30 cellular contexts compared by ENCODE assay signal in the genomic region with DNA sequence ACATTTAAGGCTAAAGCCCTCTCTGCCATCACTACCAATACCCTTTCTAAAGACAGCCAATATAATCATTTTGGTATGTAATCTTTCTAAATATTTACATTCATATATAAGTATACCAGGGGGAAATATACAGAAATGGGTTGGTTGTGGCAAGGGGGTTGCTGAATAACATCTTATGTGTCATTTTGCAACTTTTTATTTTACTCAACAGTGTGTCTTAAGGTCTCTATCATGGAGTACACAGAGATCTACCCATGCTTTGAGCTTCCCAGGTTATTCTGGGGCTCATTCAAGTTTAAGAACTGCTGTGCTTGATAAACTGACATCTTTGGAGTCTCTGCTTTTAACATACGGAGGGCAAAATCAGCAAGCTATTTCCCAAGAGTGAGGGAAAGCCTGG. TPM values are rescaled to one million over a fixed set of nuclear protein-coding genes. Genes with fewer than 3 reads are reported as not detected.
"Had no signal": no experiment of that assay in that cellular context is flagged by ENCODE, and none has a peak within 500 bp of the region (broad histone marks: within the 10 kb centered on the region; RNA-seq: fewer than 3 reads in every experiment).

No MANE protein-coding gene starts in this region.

- H3K27me3 ChIP-seq: breast epithelium, gastroesophageal sphincter, sigmoid colon, tibial nerve had no signal

- H3K4me3 ChIP-seq: breast epithelium, gastroesophageal sphincter, pancreas, psoas muscle, sigmoid colon, stomach, tibial nerve had no signal

- FAIRE-seq: kidney, pancreas, small intestine had no signal

- H3K4me1 ChIP-seq: breast epithelium, gastroesophageal sphincter, pancreas, sigmoid colon, stomach, tibial nerve had no signal

- H3K9me3 ChIP-seq: breast epithelium, gastroesophageal sphincter, pancreas, psoas muscle, sigmoid colon, stomach, tibial nerve had no signal

- H3K36me3 ChIP-seq: breast epithelium, gastroesophageal sphincter, pancreas, sigmoid colon, stomach, tibial nerve had no signal

- ATAC-seq: gastroesophageal sphincter; naive thymus-derived CD4-positive, alpha-beta T cell; psoas muscle; stimulated activated naive B cell treated with anti-CD40 and anti-IgM and Interleukin-4, amounts not matched to agents 10 μg/mL and 1 μg/mL and 100 μg/mL, for 72 hours; T-cell had no signal

- DNase-seq: activated CD4-positive, alpha-beta T cell treated with anti-CD3 and anti-CD28 coated beads for 4 hours; activated CD4-positive, alpha-beta T cell treated with anti-CD3 and anti-CD28 coated beads, Interleukin-2, amount 50 U/mL, for 48 hours; activated CD4-positive, CD25-positive, alpha-beta regulatory T cell; activated CD8-positive, alpha-beta memory T cell treated with anti-CD3 and anti-CD28 coated beads, Interleukin-2, amount 50 U/mL, for 48 hours; activated naive CD4-positive, alpha-beta T cell; activated T-cell treated with anti-CD3 and anti-CD28 coated beads, Interleukin-2, amount 50 U/mL, for 24 hours; dermis blood vessel endothelial cell; effector CD4-positive, alpha-beta T cell; head of caudate nucleus; hippocampal formation; kidney; midbrain; naive thymus-derived CD4-positive, alpha-beta T cell; pancreas; psoas muscle; sigmoid colon; small intestine; stimulated activated CD4-positive, alpha-beta T cell treated with anti-CD3 and anti-CD28 coated beads, Interleukin-1b, Interleukin-23, amount 100 ng/mL, for 48 hours; stimulated activated CD4-positive, alpha-beta T cell treated with anti-CD3 and anti-CD28 coated beads, Interleukin-4, amount 100 ng/mL, for 4 hours; stimulated activated CD8-positive, alpha-beta memory T cell treated with anti-CD3 and anti-CD28 coated beads, Interleukin-4, amount 100 ng/mL, for 48 hours; stimulated activated naive B cell treated with anti-CD40 and anti-IgM and Interleukin-4, amounts not matched to agents 10 μg/mL and 1 μg/mL and 100 μg/mL, for 72 hours; stomach; T-cell had no signal

- H3K27ac ChIP-seq: breast epithelium, gastroesophageal sphincter, pancreas, psoas muscle, sigmoid colon, stomach, tibial nerve had no signal

RNA-seq across cellular contexts. Expression of gene FAT2, which starts 7.4 kb away (rescaled TPM):
- total RNA-seq: activated CD8-positive, alpha-beta memory T cell treated with anti-CD3 and anti-CD28 coated beads for 36 hours; activated naive CD4-positive, alpha-beta T cell treated with anti-CD3 and anti-CD28 coated beads, Interleukin-2, amount 50 U/mL, for 72 hours; naive thymus-derived CD4-positive, alpha-beta T cell; sigmoid colon; T-cell; T-helper 2 cell treated with Interferon-gamma antibody and Interleukin-4, amounts not matched to agents 100 ng/mL and 5 ng/mL, for 36 hours had no signal
- polyA plus RNA-seq: naive thymus-derived CD4-positive, alpha-beta T cell; neural cell had no signal
